Comparison of ENCODE assay signal across 8 cellular contexts in genomic region chr18:32091724-32092421, GRCh38. TPM values are rescaled to one million over a fixed set of nuclear protein-coding genes. Genes with fewer than 3 reads are reported as not detected.
A peak's percentile ranks its signal among the peaks of the same experiment; 100 is the strongest.
DNase-seq lines count a peak whose midpoint lies in the region; ATAC-seq, FAIRE-seq and TF ChIP-seq lines count a peak whose summit lies in the region.

Gene RNF138, plus strand, starts transcription at chr18:32091874. Its CDS starts 903 bp downstream, at chr18:32092777.

- FAIRE-seq in kidney (lab: Jason Lieb, UNC), result no peak

- no peaks in the 10 kb centered on the region for H3K36me3 ChIP-seq in kidney (ENCODE audit: control insufficient read depth in 1 of 2, insufficient read depth in 2 of 2, low read length in 2 of 2)

- intact Hi-C loops in kidney (cut with DNase I), result no loop called here

- H3K4me1 Mint-ChIP-seq in central memory CD8-positive, alpha-beta T cell, result peaks cover 34% of the 10 kb centered on the region

- H3K27ac ChIP-seq in kidney (ENCODE audit: low read depth in 2 of 2, low read length in 2 of 2), result peak within 1 kb of the TSS; percentile 99

- no peaks in the 10 kb centered on the region for H3K9me3 Mint-ChIP-seq in central memory CD8-positive, alpha-beta T cell

- H3K27me3 Mint-ChIP-seq in central memory CD8-positive, alpha-beta T cell, result no peaks in the 10 kb centered on the region

- no peaks in the 10 kb centered on the region for H3K9me3 ChIP-seq in kidney (ENCODE audit: control insufficient read depth in 1 of 2, low read length in 2 of 2)

- peak within 1 kb of the TSS; percentile 97 for H3K4me3 Mint-ChIP-seq in central memory CD8-positive, alpha-beta T cell

- peak within 1 kb of the TSS; percentile 86 for H3K4me3 ChIP-seq in AG09309 (ENCODE audit: control insufficient read depth, low read depth, low read length)
- peak within 1 kb of the TSS; percentile 78 to 80 for H3K4me3 ChIP-seq in kidney (ENCODE audit: low read length in 2 of 2)

- DNase-seq in AG09309 (ENCODE audit: low read depth), result peak; percentile 27
- DNase-seq in NCI-H446 (lab: John Stamatoyannopoulos, UW), result peak; percentile 63 to 86
- peak; percentile 84 for DNase-seq in central memory CD8-positive, alpha-beta T cell (ENCODE audit: low spot score in 2 of 2)
- peak; percentile 97 for DNase-seq in kidney
- DNase-seq in stimulated activated CD4-positive, alpha-beta T cell treated with anti-CD3 and anti-CD28 coated beads, Interleukin-15, amount 100 ng/mL, for 24 hours, result peak; percentile 92

- H3K36me3 Mint-ChIP-seq in central memory CD8-positive, alpha-beta T cell (ENCODE audit: insufficient read depth), result peaks cover 30% of the 10 kb centered on the region

- ATAC-seq in GM19035 (IDR thresholded peaks at IDR 0.05; ENCODE audit: unreplicated experiment) (peak; percentile 62), HG03342 (IDR thresholded peaks at IDR 0.05; ENCODE audit: unreplicated experiment) (peak; percentile 55)
- peak; percentile 60 to 64 for ATAC-seq in activated CD4-positive, CD25-positive, alpha-beta regulatory T cell treated with anti-CD3 and anti-CD28 coated beads, Interleukin-2, amount 50 U/mL, for 24 hours
- peak; percentile 75 for ATAC-seq in central memory CD8-positive, alpha-beta T cell (replicated peaks; ENCODE audit: extremely low read depth, poor library complexity, severe bottlenecking)

- no peak for TF ChIP-seq CTCF in AG09309 (IDR thresholded peaks at IDR 0.05; ENCODE audit: control insufficient read depth, insufficient read depth, low read depth, low read length, missing control alignments)
- TF ChIP-seq CTCF in kidney (IDR thresholded peaks at IDR 0.05; ENCODE audit: borderline replicate concordance, extremely low read depth, insufficient read depth), result no peak

- peak within 1 kb of the TSS; percentile 87 to 88 for H3K9ac ChIP-seq in kidney (ENCODE audit: low read length in 2 of 2)

- peak within 1 kb of the TSS; percentile 94 for H3K27ac Mint-ChIP-seq in central memory CD8-positive, alpha-beta T cell (ENCODE audit: low read depth)

- peaks cover 0 to 9% of the 10 kb centered on the region in 2 donors for H3K4me1 ChIP-seq in kidney (ENCODE audit: control insufficient read depth in 1 of 2, insufficient read depth in 1 of 2, low read depth in 1 of 2, low read length in 2 of 2)

RNA-seq across cellular contexts. Expression of gene RNF138, which starts in this region (rescaled TPM):
- 30.6 TPM for total RNA-seq in kidney
- polyA plus RNA-seq in kidney (ENCODE audit: insufficient read depth, low read depth, low replicate concordance), result 6.2 TPM

Comparison
In these comparisons a context has a peak if more than half of its experiments do, and no peak if none do; other contexts are left out.
1. Peak in every context shown above with its lines: DNase-seq, ATAC-seq, H3K4me3 ChIP-seq and H3K27ac ChIP-seq.
2. DNase-seq: peak in every context shown above with its lines; median percentile 97 in kidney; 92 in stimulated activated CD4-positive, alpha-beta T cell treated with anti-CD3 and anti-CD28 coated beads, Interleukin-15, amount 100 ng/mL, for 24 hours; 84 in central memory CD8-positive, alpha-beta T cell; 74 in NCI-H446; 27 in AG09309.